ENCODE assay signal across 10 cellular contexts in the genomic region with DNA sequence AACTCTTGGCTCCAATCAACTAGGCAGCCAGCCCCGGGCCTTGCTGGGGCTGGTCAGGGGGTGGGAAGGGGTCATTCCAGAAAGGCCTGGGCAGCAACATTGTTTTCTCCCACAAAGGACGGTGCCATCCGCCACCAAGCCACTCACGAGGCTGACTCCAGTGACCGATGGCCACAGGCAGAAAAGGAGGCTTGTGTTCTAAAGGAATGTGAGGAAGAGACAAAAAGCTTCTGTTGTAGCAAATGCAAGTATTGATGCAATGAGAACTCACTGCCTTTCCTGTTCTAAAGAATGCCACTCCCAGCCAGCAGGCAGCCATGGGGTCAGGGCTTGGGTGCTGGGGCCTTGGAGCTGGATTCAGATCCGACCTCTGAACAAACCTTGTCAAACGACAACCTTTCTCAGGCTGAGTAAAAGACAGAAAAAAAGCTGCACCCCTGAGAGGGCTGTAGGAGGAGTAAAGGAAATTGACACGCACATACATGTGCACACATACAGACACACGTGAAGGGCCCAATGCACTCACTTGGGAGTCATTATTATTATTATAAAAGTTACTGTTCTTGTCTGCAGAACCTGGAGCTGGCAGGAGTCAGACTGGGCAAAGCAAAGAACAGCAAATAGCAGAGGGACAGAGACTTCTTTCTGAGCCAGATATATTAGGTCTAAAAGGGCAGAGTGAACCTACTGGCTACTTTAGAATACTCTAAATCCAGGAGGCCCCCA. TPM values are rescaled to one million over a fixed set of nuclear protein-coding genes. Genes with fewer than 3 reads are reported as not detected.
DNase-seq lines count a peak whose midpoint lies in the region; ATAC-seq and TF ChIP-seq lines count a peak whose summit lies in the region.
"Had no signal": no experiment of that assay in that cellular context is flagged by ENCODE, and none has a peak within 500 bp of the region (broad histone marks: within the 10 kb centered on the region; RNA-seq: fewer than 3 reads in every experiment).

No MANE protein-coding gene starts in this region.

- POLR2A ChIA-PET in activated CD4-positive, alpha-beta T cell treated with anti-CD3 and anti-CD28 coated beads, Interleukin-2, amount 10 ng/mL, durations not matched to agents 7 days and 5 days (lab: Charles Lee) = no interaction called here

- peaks cover 9% of the 10 kb centered on the region for H3K9me3 Mint-ChIP-seq in activated CD4-positive, alpha-beta T cell treated with anti-CD3 and anti-CD28 coated beads, Interleukin-2, amount 10 ng/mL, durations not matched to agents 7 days and 5 days

- H3K27ac Mint-ChIP-seq in activated CD4-positive, alpha-beta T cell treated with anti-CD3 and anti-CD28 coated beads, Interleukin-2, amount 10 ng/mL, durations not matched to agents 7 days and 5 days = peak overlapping the region; percentile 90

- H3K9me3 ChIP-seq in ascending aorta = peaks cover 0 to 6% of the 10 kb centered on the region in 2 donors
- H3K9me3 ChIP-seq in lower lobe of right lung = peaks cover 15% of the 10 kb centered on the region

- TF ChIP-seq CTCF in ascending aorta (IDR thresholded peaks at IDR 0.05) (no peak), lower lobe of right lung (IDR thresholded peaks at IDR 0.05) (no peak), GM20000 (IDR thresholded peaks at IDR 0.05; ENCODE audit: extremely low read depth, missing control alignments) (no peak)

- peak overlapping the region; percentile 69 to 75 for H3K27ac ChIP-seq in ascending aorta
- peak overlapping the region; percentile 27 for H3K27ac ChIP-seq in lower lobe of right lung

- H3K4me3 ChIP-seq in ascending aorta (no peak overlapping the region), lower lobe of right lung (no peak overlapping the region)

- peaks cover 8% of the 10 kb centered on the region in 2 donors for H3K4me1 ChIP-seq in ascending aorta
- H3K4me1 ChIP-seq in lower lobe of right lung = peaks cover 9% of the 10 kb centered on the region

- H3K36me3 Mint-ChIP-seq in activated CD4-positive, alpha-beta T cell treated with anti-CD3 and anti-CD28 coated beads, Interleukin-2, amount 10 ng/mL, durations not matched to agents 7 days and 5 days (ENCODE audit: low read depth) = peaks cover 12% of the 10 kb centered on the region

- H3K27me3 ChIP-seq in ascending aorta (no peaks in the 10 kb centered on the region), lower lobe of right lung (ENCODE audit: low read depth) (no peaks in the 10 kb centered on the region)

- no peak overlapping the region for H3K4me3 Mint-ChIP-seq in activated CD4-positive, alpha-beta T cell treated with anti-CD3 and anti-CD28 coated beads, Interleukin-2, amount 10 ng/mL, durations not matched to agents 7 days and 5 days

- H3K27me3 Mint-ChIP-seq in activated CD4-positive, alpha-beta T cell treated with anti-CD3 and anti-CD28 coated beads, Interleukin-2, amount 10 ng/mL, durations not matched to agents 7 days and 5 days = no peaks in the 10 kb centered on the region

- ATAC-seq in lower lobe of right lung (no peak), GM21528 (IDR thresholded peaks at IDR 0.05; ENCODE audit: low FRiP score, unreplicated experiment) (no peak)

- CTCF ChIA-PET in activated CD4-positive, alpha-beta T cell treated with anti-CD3 and anti-CD28 coated beads, Interleukin-2, amount 10 ng/mL, durations not matched to agents 7 days and 5 days (lab: Charles Lee) = interaction anchor here (1.3 kb wide), 1 partner anchor 30 kb away, joined by 3 read pairs; no protein-coding TSS in a partner anchor

- H3K36me3 ChIP-seq in ascending aorta = no peaks in the 10 kb centered on the region
- H3K36me3 ChIP-seq in lower lobe of right lung = no peaks in the 10 kb centered on the region

- DNase-seq in activated CD4-positive, alpha-beta T cell treated with anti-CD3 and anti-CD28 coated beads, Interleukin-2, amount 10 ng/mL, durations not matched to agents 7 days and 5 days = no peak
- no peak for DNase-seq in activated CD4-positive, alpha-beta T cell treated with anti-CD3 and anti-CD28 coated beads for 48 hours
- no peak for DNase-seq in ascending aorta (ENCODE audit: low spot score in 2 of 2)
- DNase-seq in lower lobe of right lung = no peak
- DNase-seq in superior temporal gyrus (ENCODE audit: extremely low spot score) = peak; percentile 94
- no peak for DNase-seq in GM20000 (ENCODE audit: low spot score)
- no peak for DNase-seq in effector CD4-positive, alpha-beta T cell
- DNase-seq: NCI-H1092, RPMI8226 had no signal

- intact Hi-C loops in ascending aorta (cut with DNase I) = no loop called here
- intact Hi-C loops in lower lobe of right lung (cut with DNase I) = no loop called here

- H3K4me1 Mint-ChIP-seq in activated CD4-positive, alpha-beta T cell treated with anti-CD3 and anti-CD28 coated beads, Interleukin-2, amount 10 ng/mL, durations not matched to agents 7 days and 5 days = peaks cover 51% of the 10 kb centered on the region

RNA-seq across cellular contexts. Expression of a gene that starts 13.9 kb away (rescaled TPM):
- 100 to 1,000 TPM; 116 to 137 TPM for total RNA-seq in activated CD4-positive, alpha-beta T cell treated with anti-CD3 and anti-CD28 coated beads, Interleukin-2, amount 10 ng/mL, durations not matched to agents 7 days and 5 days
- total RNA-seq in ascending aorta = 23.3 TPM
- 121 TPM for total RNA-seq in lower lobe of right lung

RNA-seq across cellular contexts. Expression of a gene that starts 16.7 kb away (rescaled TPM):
- under 1 TPM; 0.25 to 0.32 TPM for total RNA-seq in activated CD4-positive, alpha-beta T cell treated with anti-CD3 and anti-CD28 coated beads, Interleukin-2, amount 10 ng/mL, durations not matched to agents 7 days and 5 days
- 0.53 TPM for total RNA-seq in ascending aorta
- 4.5 TPM for total RNA-seq in lower lobe of right lung
